ENCODE assay signal across 17 cellular contexts in genomic region chr6:125275779-125276178, GRCh38.
"Had no signal": no experiment of that assay in that cellular context is flagged by ENCODE, and none has a peak within 500 bp of the region (broad histone marks: within the 10 kb centered on the region; RNA-seq: fewer than 3 reads in every experiment).

No MANE protein-coding gene starts in this region.

- ATAC-seq: activated T-cell treated with anti-CD3 and anti-CD28 coated beads, Interleukin-2, amount 50 U/mL, for 4 hours; body of pancreas; foreskin keratinocyte; left lobe of liver; lower lobe of right lung; naive thymus-derived CD4-positive, alpha-beta T cell; upper lobe of right lung had no signal

- DNase-seq: activated CD4-positive, CD25-positive, alpha-beta regulatory T cell treated with anti-CD3 and anti-CD28 coated beads, Interleukin-2, amount 50 U/mL, for 72 hours; activated CD8-positive, alpha-beta memory T cell treated with anti-CD3 and anti-CD28 coated beads, Interleukin-2, amount 50 U/mL, for 48 hours; activated naive CD4-positive, alpha-beta T cell treated with Interleukin-2 at 50 U/mL for 16 hours; activated T-cell treated with anti-CD3 and anti-CD28 coated beads, Interleukin-2, amount 50 U/mL, for 4 hours; anterior cingulate cortex; body of pancreas; foreskin keratinocyte; lower lobe of right lung; naive thymus-derived CD4-positive, alpha-beta T cell; stimulated activated CD4-positive, alpha-beta T cell treated with anti-CD3 and anti-CD28 coated beads, Interleukin-4, amount 100 ng/mL, for 1 hour; stimulated activated naive CD4-positive, alpha-beta T cell treated with Interleukin-2 at 50 U/mL for 16 hours; upper lobe of right lung; WERI-Rb-1 had no signal

- H3K9me3 ChIP-seq: body of pancreas, prostate gland, thoracic aorta, upper lobe of right lung had no signal

- H3K36me3 ChIP-seq: prostate gland, WERI-Rb-1 had no signal

- H3K4me3 ChIP-seq: body of pancreas, cardiac muscle cell, lower lobe of right lung, prostate gland, thoracic aorta, upper lobe of right lung had no signal

- H3K27me3 ChIP-seq: body of pancreas, cardiac muscle cell, foreskin keratinocyte, upper lobe of right lung had no signal

- H3K4me1 ChIP-seq: body of pancreas, lower lobe of right lung, prostate gland, upper lobe of right lung had no signal

- H3K27ac ChIP-seq: body of pancreas, cardiac muscle cell, foreskin keratinocyte, lower lobe of right lung, prostate gland, upper lobe of right lung, WERI-Rb-1 had no signal
